ENCODE assay signal across 17 cellular contexts in the genomic region with DNA sequence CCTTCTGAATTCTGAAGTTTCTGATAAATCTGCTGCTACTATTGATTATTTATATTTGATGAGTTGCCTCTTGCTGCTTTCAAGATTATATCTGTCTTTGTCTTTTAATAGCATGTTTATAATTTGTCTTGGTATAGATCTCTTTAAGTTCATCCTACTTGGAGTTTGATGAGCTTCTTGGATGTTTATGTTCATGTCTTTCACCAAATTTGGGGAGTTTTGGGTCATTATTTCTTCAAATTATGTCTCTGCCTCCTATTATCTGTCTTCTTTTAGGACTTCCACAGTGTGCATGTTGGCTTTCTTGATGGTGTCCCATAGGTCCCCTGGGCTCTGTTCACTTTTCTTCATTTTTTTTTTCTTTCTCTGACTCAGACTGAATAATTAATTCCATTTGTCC. TPM values are rescaled to one million over a fixed set of nuclear protein-coding genes. Genes with fewer than 3 reads are reported as not detected.
DNase-seq lines count a peak whose midpoint lies in the region; ATAC-seq and TF ChIP-seq lines count a peak whose summit lies in the region.
"Had no signal": no experiment of that assay in that cellular context is flagged by ENCODE, and none has a peak within 500 bp of the region (broad histone marks: within the 10 kb centered on the region; RNA-seq: fewer than 3 reads in every experiment).

No MANE protein-coding gene starts in this region.

- no peaks in the 10 kb centered on the region for H3K9me3 ChIP-seq in HEK293 (ENCODE audit: control insufficient read depth, insufficient read depth, low read depth, low read length)
- H3K9me3 ChIP-seq: HAP-1 had no signal

- no peak overlapping the region for H3K4me3 ChIP-seq in HEK293 (ENCODE audit: low read depth, low read length)
- H3K4me3 ChIP-seq: HAP-1 had no signal

- no peak for TF ChIP-seq CTCF in HEK293 (tag by site-specific recombination; IDR thresholded peaks at IDR 0.05)

- H3K4me1 Mint-ChIP-seq in activated naive CD4-positive, alpha-beta T cell treated with anti-CD3 and anti-CD28 coated beads, Interleukin-2, amount 50 U/mL, for 24 hours, result peaks cover 79% of the 10 kb centered on the region
- peaks cover 62% of the 10 kb centered on the region for H3K4me1 Mint-ChIP-seq in dendritic cell treated with granulocyte-macrophage colony-stimulating factor and Interleukin-4, amounts not matched to agents 40 ng/mL and 50 ng/mL, for 4 days (ENCODE audit: low read depth)
- H3K4me1 Mint-ChIP-seq in stimulated activated memory B cell treated with anti-CD40 and anti-IgM and Interleukin-4, amounts not matched to agents 10 μg/mL and 1 μg/mL and 100 μg/mL, for 72 hours, result peaks cover 82% of the 10 kb centered on the region

- no peaks in the 10 kb centered on the region for H3K36me3 ChIP-seq in HEK293 (ENCODE audit: control insufficient read depth in 2 of 2, insufficient read depth in 1 of 2, low read length in 2 of 2)
- H3K36me3 ChIP-seq: HAP-1 had no signal

- H3K4me1 ChIP-seq in HEK293 (ENCODE audit: control insufficient read depth, insufficient read depth, low read length), result peaks cover 4% of the 10 kb centered on the region

- POLR2A ChIA-PET in HEK293 (lab: Yijun Ruan, JAX), result no interaction called here

- no peak overlapping the region for H3K27ac ChIP-seq in HEK293 (ENCODE audit: extremely low read depth, low read depth, low read length)
- H3K27ac ChIP-seq: HL-60 had no signal

- intact Hi-C loops in dendritic cell treated with granulocyte-macrophage colony-stimulating factor and Interleukin-4, amounts not matched to agents 40 ng/mL and 50 ng/mL, for 4 days (cut with micrococcal nuclease), result no loop called here

- H3K4me3 Mint-ChIP-seq in activated naive CD4-positive, alpha-beta T cell treated with anti-CD3 and anti-CD28 coated beads, Interleukin-2, amount 50 U/mL, for 24 hours, result no peak overlapping the region
- H3K4me3 Mint-ChIP-seq in dendritic cell treated with granulocyte-macrophage colony-stimulating factor and Interleukin-4, amounts not matched to agents 40 ng/mL and 50 ng/mL, for 4 days, result no peak overlapping the region
- H3K4me3 Mint-ChIP-seq in stimulated activated memory B cell treated with anti-CD40 and anti-IgM and Interleukin-4, amounts not matched to agents 10 μg/mL and 1 μg/mL and 100 μg/mL, for 72 hours, result no peak overlapping the region
- H3K4me3 Mint-ChIP-seq: B cell; CD8-positive, alpha-beta T cell; HFFc6 had no signal

- no peak for ATAC-seq in activated naive CD4-positive, alpha-beta T cell treated with anti-CD3 and anti-CD28 coated beads, Interleukin-2, amount 50 U/mL, for 72 hours
- ATAC-seq in stimulated activated memory B cell treated with anti-CD40 and anti-IgM and Interleukin-4, amounts not matched to agents 10 μg/mL and 1 μg/mL and 100 μg/mL, for 72 hours, result no peak
- ATAC-seq in HG03565 (IDR thresholded peaks at IDR 0.05; ENCODE audit: unreplicated experiment), result no peak
- ATAC-seq: CD8-positive, alpha-beta T cell had no signal

- no peak for DNase-seq in activated naive CD4-positive, alpha-beta T cell treated with anti-CD3 and anti-CD28 coated beads, Interleukin-2, amount 50 U/mL, for 72 hours (ENCODE audit: low spot score in 2 of 2)
- DNase-seq in Kasumi-1 (lab: John Stamatoyannopoulos, UW), result no peak
- DNase-seq: C1 segment of cervical spinal cord; CD8-positive, alpha-beta T cell; COR-L47; DMS153; DMS79 treated with DMSO at 0.1 percent for 48 hours; EL; HFFc6 had no signal

- CTCF ChIA-PET in HEK293 (lab: Yijun Ruan, JAX), result interaction anchor here (0.6 kb wide), 1 partner anchor 434 kb away, joined by 3 read pairs; no protein-coding TSS in a partner anchor

- H3K9me3 Mint-ChIP-seq in activated naive CD4-positive, alpha-beta T cell treated with anti-CD3 and anti-CD28 coated beads, Interleukin-2, amount 50 U/mL, for 24 hours, result no peaks in the 10 kb centered on the region
- no peaks in the 10 kb centered on the region for H3K9me3 Mint-ChIP-seq in activated naive CD4-positive, alpha-beta T cell treated with anti-CD3 and anti-CD28 coated beads, Interleukin-2, amount 50 U/mL, for 72 hours
- H3K9me3 Mint-ChIP-seq in dendritic cell treated with granulocyte-macrophage colony-stimulating factor and Interleukin-4, amounts not matched to agents 40 ng/mL and 50 ng/mL, for 4 days, result no peaks in the 10 kb centered on the region
- H3K9me3 Mint-ChIP-seq in stimulated activated memory B cell treated with anti-CD40 and anti-IgM and Interleukin-4, amounts not matched to agents 10 μg/mL and 1 μg/mL and 100 μg/mL, for 72 hours, result peaks cover 3% of the 10 kb centered on the region
- H3K9me3 Mint-ChIP-seq: CD8-positive, alpha-beta T cell; HFFc6 had no signal

- peaks cover 17% of the 10 kb centered on the region for H3K36me3 Mint-ChIP-seq in activated naive CD4-positive, alpha-beta T cell treated with anti-CD3 and anti-CD28 coated beads, Interleukin-2, amount 50 U/mL, for 24 hours
- H3K36me3 Mint-ChIP-seq in activated naive CD4-positive, alpha-beta T cell treated with anti-CD3 and anti-CD28 coated beads, Interleukin-2, amount 50 U/mL, for 72 hours, result peaks cover 0 to 16% of the 10 kb centered on the region in 2 donors
- H3K36me3 Mint-ChIP-seq in dendritic cell treated with granulocyte-macrophage colony-stimulating factor and Interleukin-4, amounts not matched to agents 40 ng/mL and 50 ng/mL, for 4 days (ENCODE audit: low read depth), result peaks cover 46% of the 10 kb centered on the region
- peaks cover 56% of the 10 kb centered on the region for H3K36me3 Mint-ChIP-seq in stimulated activated memory B cell treated with anti-CD40 and anti-IgM and Interleukin-4, amounts not matched to agents 10 μg/mL and 1 μg/mL and 100 μg/mL, for 72 hours

- no peaks in the 10 kb centered on the region for H3K27me3 Mint-ChIP-seq in activated naive CD4-positive, alpha-beta T cell treated with anti-CD3 and anti-CD28 coated beads, Interleukin-2, amount 50 U/mL, for 24 hours
- no peaks in the 10 kb centered on the region for H3K27me3 Mint-ChIP-seq in dendritic cell treated with granulocyte-macrophage colony-stimulating factor and Interleukin-4, amounts not matched to agents 40 ng/mL and 50 ng/mL, for 4 days
- H3K27me3 Mint-ChIP-seq in stimulated activated memory B cell treated with anti-CD40 and anti-IgM and Interleukin-4, amounts not matched to agents 10 μg/mL and 1 μg/mL and 100 μg/mL, for 72 hours, result no peaks in the 10 kb centered on the region
- H3K27me3 Mint-ChIP-seq: B cell had no signal

- peak overlapping the region; percentile 1 for H3K27ac Mint-ChIP-seq in activated naive CD4-positive, alpha-beta T cell treated with anti-CD3 and anti-CD28 coated beads, Interleukin-2, amount 50 U/mL, for 24 hours
- no peak overlapping the region for H3K27ac Mint-ChIP-seq in activated naive CD4-positive, alpha-beta T cell treated with anti-CD3 and anti-CD28 coated beads, Interleukin-2, amount 50 U/mL, for 72 hours
- H3K27ac Mint-ChIP-seq in dendritic cell treated with granulocyte-macrophage colony-stimulating factor and Interleukin-4, amounts not matched to agents 40 ng/mL and 50 ng/mL, for 4 days, result peak overlapping the region; percentile 21
- peak overlapping the region; percentile 4 for H3K27ac Mint-ChIP-seq in stimulated activated memory B cell treated with anti-CD40 and anti-IgM and Interleukin-4, amounts not matched to agents 10 μg/mL and 1 μg/mL and 100 μg/mL, for 72 hours
- H3K27ac Mint-ChIP-seq: HFFc6 had no signal

TF ChIP-seq in HEK293, 187 proteins besides CTCF, POLR2A, EP300 and RAD21:
- TF ChIP-seq ZNF558 (tag by site-specific recombination; IDR thresholded peaks at IDR 0.05) (peak; percentile 96), ZNF133 (tag by site-specific recombination; IDR thresholded peaks at IDR 0.05) (no peak), ZNF404 (tag by site-specific recombination; IDR thresholded peaks at IDR 0.05) (no peak)
- TF ChIP-seq, protein P1, sequence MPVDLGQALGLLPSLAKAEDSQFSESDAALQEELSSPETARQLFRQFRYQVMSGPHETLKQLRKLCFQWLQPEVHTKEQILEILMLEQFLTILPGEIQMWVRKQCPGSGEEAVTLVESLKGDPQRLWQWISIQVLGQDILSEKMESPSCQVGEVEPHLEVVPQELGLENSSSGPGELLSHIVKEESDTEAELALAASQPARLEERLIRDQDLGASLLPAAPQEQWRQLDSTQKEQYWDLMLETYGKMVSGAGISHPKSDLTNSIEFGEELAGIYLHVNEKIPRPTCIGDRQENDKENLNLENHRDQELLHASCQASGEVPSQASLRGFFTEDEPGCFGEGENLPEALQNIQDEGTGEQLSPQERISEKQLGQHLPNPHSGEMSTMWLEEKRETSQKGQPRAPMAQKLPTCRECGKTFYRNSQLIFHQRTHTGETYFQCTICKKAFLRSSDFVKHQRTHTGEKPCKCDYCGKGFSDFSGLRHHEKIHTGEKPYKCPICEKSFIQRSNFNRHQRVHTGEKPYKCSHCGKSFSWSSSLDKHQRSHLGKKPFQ (tag by site-specific recombination; IDR thresholded peaks at IDR 0.05), result no peak

RNA-seq across cellular contexts. Expression of a gene that starts 32.3 kb away (rescaled TPM):
- total RNA-seq in activated naive CD4-positive, alpha-beta T cell treated with anti-CD3 and anti-CD28 coated beads, Interleukin-2, amount 50 U/mL, for 72 hours, result 100 to 1,000 TPM; 181 to 200 TPM

RNA-seq across cellular contexts. Expression of a gene that starts 33.1 kb away (rescaled TPM):
- 10 to 100 TPM; 39.7 to 78.1 TPM for total RNA-seq in activated naive CD4-positive, alpha-beta T cell treated with anti-CD3 and anti-CD28 coated beads, Interleukin-2, amount 50 U/mL, for 72 hours

Comparison
In these comparisons a context has a peak if more than half of its experiments do, and no peak if none do; other contexts are left out.
1. H3K27ac Mint-ChIP-seq: peak in activated naive CD4-positive, alpha-beta T cell treated with anti-CD3 and anti-CD28 coated beads, Interleukin-2, amount 50 U/mL, for 24 hours (single experiment), dendritic cell treated with granulocyte-macrophage colony-stimulating factor and Interleukin-4, amounts not matched to agents 40 ng/mL and 50 ng/mL, for 4 days (single experiment) and stimulated activated memory B cell treated with anti-CD40 and anti-IgM and Interleukin-4, amounts not matched to agents 10 μg/mL and 1 μg/mL and 100 μg/mL, for 72 hours (single experiment); none in activated naive CD4-positive, alpha-beta T cell treated with anti-CD3 and anti-CD28 coated beads, Interleukin-2, amount 50 U/mL, for 72 hours (0 of 2).